Comparison of ENCODE assay signal across 11 cellular contexts in genomic region chr7:57868771-57869483, GRCh38.
DNase-seq lines count a peak whose midpoint lies in the region; ATAC-seq and TF ChIP-seq lines count a peak whose summit lies in the region.
"Had no signal": no experiment of that assay in that cellular context is flagged by ENCODE, and none has a peak within 500 bp of the region (broad histone marks: within the 10 kb centered on the region; RNA-seq: fewer than 3 reads in every experiment).

No MANE protein-coding gene starts in this region.

- H3K36me3 ChIP-seq in Peyer's patch: no peaks in the 10 kb centered on the region
- H3K36me3 ChIP-seq in hepatocyte (replicated peaks; ENCODE audit: insufficient read depth, low read depth): no peaks in the 10 kb centered on the region
- no peaks in the 10 kb centered on the region for H3K36me3 ChIP-seq in testis (ENCODE audit: low read depth, missing control alignments)

- H3K4me3 ChIP-seq in Peyer's patch (peak overlapping the region in 1 of 4 donors; percentile 38), hepatocyte (no peak overlapping the region), testis (peak overlapping the region; percentile 50 to 60)

- WGBS in hepatocyte (ENCODE audit: low lambda C conversion rate, missing lambda C conversion rate): 91% methylated on average over 20 of the region's 66 CpGs
- WGBS in testis, 2 donors: 12 to 13% methylated on average over 63 to 66 of the region's 66 CpGs

- ATAC-seq in HG02870 (IDR thresholded peaks at IDR 0.05; ENCODE audit: unreplicated experiment) (no peak), GM21381 (IDR thresholded peaks at IDR 0.05; ENCODE audit: unreplicated experiment) (no peak), GM19351 (IDR thresholded peaks at IDR 0.05; ENCODE audit: unreplicated experiment) (no peak)
- ATAC-seq: esophagus mucosa had no signal

- H3K27ac ChIP-seq in Peyer's patch (no peak overlapping the region), hepatocyte (no peak overlapping the region), testis (peak overlapping the region; percentile 63 to 66)

- intact Hi-C loops in testis (cut with DNase I; ENCODE audit: low total_unique reads): no loop called here

- no peaks in the 10 kb centered on the region for H4K20me1 ChIP-seq in hepatocyte (ENCODE audit: insufficient read depth, poor library complexity, severe bottlenecking)

- TF ChIP-seq POLR2A in Peyer's patch (IDR thresholded peaks at IDR 0.05) (no peak), testis (IDR thresholded peaks at IDR 0.05) (no peak)

- H3K4me2 ChIP-seq in hepatocyte: no peak overlapping the region

- no peak overlapping the region for H2AFZ ChIP-seq in hepatocyte

- no peaks in the 10 kb centered on the region for H3K79me2 ChIP-seq in hepatocyte

- H3K4me1 ChIP-seq in Peyer's patch (no peaks in the 10 kb centered on the region), hepatocyte (ENCODE audit: insufficient read depth) (no peaks in the 10 kb centered on the region), testis (no peaks in the 10 kb centered on the region)

- H3K9me2 ChIP-seq in hepatocyte (replicated peaks; ENCODE audit: insufficient read depth): no peaks in the 10 kb centered on the region

- peaks cover 0 to 13% of the 10 kb centered on the region in 2 donors for H3K27me3 ChIP-seq in Peyer's patch
- H3K27me3 ChIP-seq in hepatocyte: no peaks in the 10 kb centered on the region
- peaks cover 5% of the 10 kb centered on the region for H3K27me3 ChIP-seq in testis

- TF ChIP-seq CTCF in Peyer's patch (IDR thresholded peaks at IDR 0.05): no peak
- TF ChIP-seq CTCF in hepatocyte (IDR thresholded peaks at IDR 0.05; ENCODE audit: poor library complexity): no peak
- TF ChIP-seq CTCF in testis (IDR thresholded peaks at IDR 0.05): no peak

- peaks cover 0 to 13% (median 2%) of the 10 kb centered on the region in 4 donors for H3K9me3 ChIP-seq in Peyer's patch
- peaks cover 3% of the 10 kb centered on the region for H3K9me3 ChIP-seq in hepatocyte (ENCODE audit: low read depth)
- H3K9me3 ChIP-seq in testis: no peaks in the 10 kb centered on the region

- DNase-seq in NCI-H82 (lab: John Stamatoyannopoulos, UW): peak; percentile 42
- no peak for DNase-seq in NCI-H82 treated with DMSO at 0.1 percent for 48 hours (lab: John Stamatoyannopoulos, UW; ENCODE audit: unreplicated experiment)
- DNase-seq in Peyer's patch: peak in 2 of 3 donors; percentile 31 to 42
- DNase-seq in hepatocyte (ENCODE audit: low spot score): peak; percentile 3
- peak; percentile 13 for DNase-seq in testis
- DNase-seq: NCI-H1436, small intestine had no signal

Comparison
In these comparisons a context has a peak if more than half of its experiments do, and no peak if none do; other contexts are left out.
1. H3K27ac ChIP-seq: peak in testis (2 of 2); none in Peyer's patch (0 of 4) and hepatocyte (single experiment).